Comparison of ENCODE assay signal across 2 cellular contexts in genomic region chr13:57553932-57554331, GRCh38.
TF ChIP-seq lines count a peak whose summit lies in the region.

No MANE protein-coding gene starts in this region.

TF ChIP-seq in HepG2, 621 proteins besides CTCF, POLR2A, EP300 and RAD21 (continued from another document):
- TF ChIP-seq CAMTA2 (CRISPR knock-in tag; IDR thresholded peaks at IDR 0.05; ENCODE audit: borderline replicate concordance), result no peak
TF ChIP-seq in HepG2: peak in this region for 1.

TF ChIP-seq in GM23338, 12 proteins besides CTCF, POLR2A, EP300 and RAD21 (continued from another document):
- no peak for TF ChIP-seq REST (IDR thresholded peaks at IDR 0.05; ENCODE audit: unreplicated experiment)
